29 cellular contexts compared by ENCODE assay signal in the genomic region with DNA sequence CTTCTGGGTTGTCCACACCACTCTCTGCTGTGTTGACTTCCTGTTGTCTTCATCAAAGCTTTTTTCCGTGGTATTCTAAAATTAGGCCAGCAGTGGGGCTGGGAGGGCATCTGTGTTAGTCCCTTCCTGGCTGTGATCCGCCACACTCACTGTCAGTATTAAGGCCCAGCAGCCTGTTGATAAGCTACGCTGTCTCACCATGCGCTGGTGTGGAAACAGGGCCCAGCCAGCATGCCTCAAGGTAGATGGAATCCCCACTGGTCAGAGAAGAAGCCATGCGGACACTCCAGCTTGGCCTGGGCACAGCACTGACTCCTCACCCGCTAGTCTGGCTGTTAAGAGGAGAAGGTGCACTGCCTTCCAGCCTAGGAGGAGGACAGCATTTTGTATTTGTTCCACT. TPM values are rescaled to one million over a fixed set of nuclear protein-coding genes. Genes with fewer than 3 reads are reported as not detected.
DNase-seq lines count a peak whose midpoint lies in the region; ATAC-seq, FAIRE-seq and TF ChIP-seq lines count a peak whose summit lies in the region.
"Had no signal": no experiment of that assay in that cellular context is flagged by ENCODE, and none has a peak within 500 bp of the region (broad histone marks: within the 10 kb centered on the region; RNA-seq: fewer than 3 reads in every experiment).

No MANE protein-coding gene starts in this region.

- peaks cover 15% of the 10 kb centered on the region for H3K36me3 Mint-ChIP-seq in type B pancreatic cell
- H3K36me3 Mint-ChIP-seq: immature natural killer cell had no signal

- H3K9me3 Mint-ChIP-seq in type B pancreatic cell, result no peaks in the 10 kb centered on the region
- H3K9me3 Mint-ChIP-seq: activated T-cell treated with anti-CD3 and anti-CD28 coated beads, Interleukin-2, amount 50 U/mL, for 4 hours; immature natural killer cell; T-helper 2 cell treated with Interferon-gamma antibody and Interleukin-4, amounts not matched to agents 5 μg/mL and 100 μg/mL, for 36 hours had no signal

- no peak overlapping the region for H3K4me3 Mint-ChIP-seq in type B pancreatic cell
- H3K4me3 Mint-ChIP-seq: activated T-cell treated with anti-CD3 and anti-CD28 coated beads, Interleukin-2, amount 50 U/mL, for 4 hours; B cell; immature natural killer cell; T-helper 2 cell treated with Interferon-gamma antibody and Interleukin-4, amounts not matched to agents 5 μg/mL and 100 μg/mL, for 36 hours had no signal

- H3K9me3 ChIP-seq in right lobe of liver (no peaks in the 10 kb centered on the region), HepG2 (ENCODE audit: low read length) (no peaks in the 10 kb centered on the region), ascending aorta (no peaks in the 10 kb centered on the region)
- H3K9me3 ChIP-seq: body of pancreas, MG63, transverse colon had no signal

- intact Hi-C loops in right lobe of liver (cut with DNase I), result no loop called here
- intact Hi-C loops in HepG2 (cut with micrococcal nuclease; ENCODE audit: unreplicated experiment), result no loop called here
- intact Hi-C loops in left ventricle myocardium superior (cut with micrococcal nuclease), result no loop called here
- intact Hi-C loops in ascending aorta (cut with DNase I), result no loop called here

- no peak overlapping the region for H3K4me2 ChIP-seq in HepG2 (ENCODE audit: low read depth, low read length)
- H3K4me2 ChIP-seq: KMS-11 had no signal

- H3K4me1 ChIP-seq in right lobe of liver (no peaks in the 10 kb centered on the region), HepG2 (ENCODE audit: insufficient read depth, low read length) (peaks cover 14% of the 10 kb centered on the region), ascending aorta (no peaks in the 10 kb centered on the region)
- H3K4me1 ChIP-seq: transverse colon had no signal

- DNase-seq in right lobe of liver (no peak), HepG2 (ENCODE audit: low spot score) (no peak), amniotic epithelial cell (ENCODE audit: low read depth) (peak; percentile 57), left ventricle myocardium superior (peak; percentile 59), type B pancreatic cell (ENCODE audit: extremely low spot score, unreplicated experiment) (no peak), dermis blood vessel endothelial cell (no peak), ascending aorta (ENCODE audit: low spot score in 2 of 2) (no peak), kidney tubule cell (ENCODE audit: low spot score) (no peak)
- DNase-seq: ACHN; activated CD4-positive, alpha-beta T cell treated with anti-CD3 and anti-CD28 coated beads, Interleukin-2, amount 50 U/mL, for 1 hour; activated gamma-delta T cell treated with Interleukin-2 at 50 U/mL for 16 hours; activated T-cell treated with anti-CD3 and anti-CD28 coated beads, Interleukin-2, amount 50 U/mL, for 4 hours; body of pancreas; DMS153; effector CD4-positive, alpha-beta T cell; immature natural killer cell; MG63; NCI-H1417; NCI-H2029; NCI-H524; NK-92 treated with Interleukin-12 subunit alpha and Interleukin-12 subunit beta, amount 100 ng/mL, for 24 hours; SIG-M5; stimulated activated CD4-positive, alpha-beta T cell treated with anti-CD3 and anti-CD28 coated beads, Interleukin-4, amount 100 ng/mL, for 24 hours; transverse colon had no signal

- TF ChIP-seq CTCF in right lobe of liver (IDR thresholded peaks at IDR 0.05) (no peak), HepG2 (CRISPR knock-in tag; IDR thresholded peaks at IDR 0.05) (no peak), type B pancreatic cell (conservative IDR thresholded peaks at IDR 0.05) (no peak), ascending aorta (IDR thresholded peaks at IDR 0.05) (no peak)

- TF ChIP-seq RAD21 in HepG2 (CRISPR knock-in tag; IDR thresholded peaks at IDR 0.05), result no peak

- in situ Hi-C loops in HepG2 (cut with HindIII; ENCODE audit: extremely low pct_ligation_motif_present, low pct_unique_long_range_greater_than_20kb), result no loop called here

- H3K9ac ChIP-seq in HepG2 (ENCODE audit: insufficient read depth, low read depth, low read length), result no peak overlapping the region
- H3K9ac ChIP-seq: KMS-11 had no signal

- no peaks in the 10 kb centered on the region for H4K20me1 ChIP-seq in HepG2 (ENCODE audit: insufficient read depth, low read length)

- no peaks in the 10 kb centered on the region for H3K27me3 Mint-ChIP-seq in type B pancreatic cell
- H3K27me3 Mint-ChIP-seq: progenitor cell of endocrine pancreas had no signal

- no peaks in the 10 kb centered on the region for H3K79me2 ChIP-seq in HepG2 (ENCODE audit: insufficient read depth, low read length)

- no TSS peak for BruUV-seq in HepG2 (replicated peaks; lab: Mats Ljungman, UMichigan)

- H3K4me3 ChIP-seq in right lobe of liver, result no peak overlapping the region
- H3K4me3 ChIP-seq in HepG2 (replicated peaks in 1 of 3; ENCODE audit: insufficient read depth in 1 of 3, low read depth in 2 of 3, low read length in 3 of 3), result no peak overlapping the region
- no peak overlapping the region for H3K4me3 ChIP-seq in ascending aorta
- H3K4me3 ChIP-seq: body of pancreas, MG63, transverse colon had no signal

- peaks cover 0 to 4% (median 0%) of the 10 kb centered on the region in 4 donors for H3K36me3 ChIP-seq in right lobe of liver
- H3K36me3 ChIP-seq in HepG2 (replicated peaks in 1 of 2; ENCODE audit: control insufficient read depth in 1 of 2, insufficient read depth in 2 of 2, low read length in 2 of 2), result peaks cover 0 to 2% of the 10 kb centered on the region in 2 experiments; a peak in 2 of 5 replicates
- peaks cover 32 to 43% of the 10 kb centered on the region in 2 donors for H3K36me3 ChIP-seq in ascending aorta
- H3K36me3 ChIP-seq: MG63, transverse colon had no signal

- H3K27ac ChIP-seq in right lobe of liver (no peak overlapping the region), HepG2 (ENCODE audit: extremely low read length, insufficient read depth, low read length) (no peak overlapping the region), ascending aorta (no peak overlapping the region)
- H3K27ac ChIP-seq: body of pancreas, KMS-11, transverse colon had no signal

- peaks cover 4% of the 10 kb centered on the region for H3K4me1 Mint-ChIP-seq in type B pancreatic cell (ENCODE audit: unreplicated experiment)
- H3K4me1 Mint-ChIP-seq: B cell had no signal

- POLR2A ChIA-PET in HepG2 (lab: Yijun Ruan, JAX), result interaction anchor here (1.8 kb wide), 1 partner anchor 14 kb away, joined by 13 read pairs; a partner anchor contains a TSS

- H2AFZ ChIP-seq in HepG2 (ENCODE audit: low read length), result no peak overlapping the region

- TF ChIP-seq POLR2A in right lobe of liver (IDR thresholded peaks at IDR 0.05) (no peak), HepG2 (IDR thresholded peaks at IDR 0.05; ENCODE audit: insufficient read depth in 1 of 2, low read depth in 2 of 2, low read length in 2 of 2) (no peak)

- TF ChIP-seq EP300 in HepG2 (IDR thresholded peaks at IDR 0.05; ENCODE audit: low read depth in 2 of 2, low read length in 2 of 2) (no peak), HepG2 (CRISPR knock-in tag; IDR thresholded peaks at IDR 0.05; ENCODE audit: borderline replicate concordance) (no peak)

- H3K27me3 ChIP-seq in right lobe of liver (no peaks in the 10 kb centered on the region), HepG2 (ENCODE audit: control insufficient read depth in 1 of 2, insufficient read depth in 2 of 2, low read length in 2 of 2) (no peaks in the 10 kb centered on the region), ascending aorta (no peaks in the 10 kb centered on the region)
- H3K27me3 ChIP-seq: body of pancreas, MG63, transverse colon had no signal

- H3K27ac Mint-ChIP-seq in type B pancreatic cell, result peak overlapping the region; percentile 72
- H3K27ac Mint-ChIP-seq: B cell; T-helper 2 cell treated with Interferon-gamma antibody and Interleukin-4, amounts not matched to agents 5 μg/mL and 100 μg/mL, for 36 hours had no signal

- ATAC-seq in right lobe of liver (peak; percentile 11 to 49 (median 30)), HepG2 (no peak), left ventricle myocardium superior (peak; percentile 91)
- ATAC-seq: activated T-cell treated with anti-CD3 and anti-CD28 coated beads, Interleukin-2, amount 50 U/mL, for 4 hours; body of pancreas had no signal

- 88% methylated on average over 4 of the region's 6 CpGs for WGBS in right lobe of liver (ENCODE audit: insufficient coverage, low coverage, low lambda C conversion rate, missing lambda C conversion rate)
- WGBS in HepG2 (ENCODE audit: low lambda C conversion rate), result 86% methylated on average over 6 of the region's 6 CpGs

- CTCF ChIA-PET in HepG2 (lab: Yijun Ruan, JAX; ENCODE audit: low intra/inter-chr PET ratio, low total read pairs), result no interaction called here

- FAIRE-seq in HepG2 (lab: Jason Lieb, UNC), result no peak
- FAIRE-seq: GM12891 had no signal

RNA-seq across cellular contexts. Expression of a gene that starts 11.4 kb away (rescaled TPM):
- 1 to 10 TPM in 4 of 6 experiments, under 1 TPM in 2; 0.64 to 2.3 (median 1.4) TPM for total RNA-seq in right lobe of liver
- 1.9 and 2.1 TPM in 2 replicates for total RNA-seq in HepG2 (2016; rRNA removed; fragmentation: Illumina TruSeq; extraction: Trizol)
- total RNA-seq in HepG2 (2016; cell fraction: cytosol; rRNA removed; fragmentation: Illumina TruSeq; extraction: Trizol; ENCODE audit: low read depth), result 0.62 and 0.81 TPM in 2 replicates
- total RNA-seq in HepG2 (2016; cell fraction: insoluble cytoplasmic fraction; rRNA removed; fragmentation: Illumina TruSeq; extraction: Trizol), result 1.8 and 2.1 TPM in 2 replicates
- total RNA-seq in HepG2 (2016; cell fraction: membrane; rRNA removed; fragmentation: Illumina TruSeq; extraction: Trizol), result 2.5 and 2.7 TPM in 2 replicates
- 1.7 TPM in 2 replicates for total RNA-seq in HepG2 (2016; cell fraction: nucleus; rRNA removed; fragmentation: Illumina TruSeq; extraction: Trizol)
- 1.9 and 2.1 TPM in 2 replicates for polyA plus RNA-seq in HepG2 (2011; rRNA removed)
- polyA plus RNA-seq in HepG2 (2011; cell fraction: cytosol; rRNA removed), result 1.3 and 2.5 TPM in 2 replicates
- 3.2 and 3.4 TPM in 2 replicates for polyA plus RNA-seq in HepG2 (2011; cell fraction: nucleus; rRNA removed)
- 0.63 and 2.1 TPM in 2 replicates for polyA plus RNA-seq in HepG2 (2012)
- 0.72 and 1.0 TPM in 2 replicates for polyA plus RNA-seq in HepG2 (2016; cell fraction: cytosol; fragmentation: Illumina TruSeq; extraction: Trizol; ENCODE audit: low read depth)
- 2.8 and 3.4 TPM in 2 replicates for polyA plus RNA-seq in HepG2 (2016; cell fraction: insoluble cytoplasmic fraction; fragmentation: Illumina TruSeq; extraction: Trizol; ENCODE audit: low read depth)
- 2.1 and 2.5 TPM in 2 replicates for polyA plus RNA-seq in HepG2 (2016; cell fraction: membrane; fragmentation: Illumina TruSeq; extraction: Trizol; ENCODE audit: low read depth)
- polyA plus RNA-seq in HepG2 (2016; cell fraction: nucleus; fragmentation: Illumina TruSeq; extraction: Trizol; ENCODE audit: insufficient read depth, low read depth), result 3.0 and 3.9 TPM in 2 replicates
- 3.6 and 20.5 TPM in 2 replicates for polyA minus RNA-seq in HepG2 (2011; rRNA and poly(A)+ RNA removed; ENCODE audit: low replicate concordance)
- polyA minus RNA-seq in HepG2 (2011; cell fraction: cytosol; rRNA and poly(A)+ RNA removed), result 1.3 and 2.9 TPM in 2 replicates
- polyA minus RNA-seq in HepG2 (2011; cell fraction: nucleus; rRNA and poly(A)+ RNA removed), result 0.50 and 0.90 TPM in 2 replicates
- total RNA-seq in left ventricle myocardium superior, result 18.3 TPM
- total RNA-seq in type B pancreatic cell (ENCODE audit: low replicate concordance), result 34.9 and 96.2 TPM in 2 replicates
- total RNA-seq in dermis blood vessel endothelial cell, result 19.1 and 23.5 TPM in 2 replicates
- 54.7 TPM for total RNA-seq in ascending aorta
- total RNA-seq: B cell had no signal
- polyA plus RNA-seq: immature natural killer cell had no signal

RNA-seq across cellular contexts. Expression of a gene that starts 13.7 kb away (rescaled TPM):
- total RNA-seq in right lobe of liver (100 to 1,000 TPM in 1 of 6 experiments, 10 to 100 TPM in 5; 23.7 to 112 (median 28.1) TPM), HepG2 (2016; rRNA removed; fragmentation: Illumina TruSeq; extraction: Trizol) (68.9 and 101 TPM in 2 replicates), left ventricle myocardium superior (51.5 TPM), type B pancreatic cell (ENCODE audit: low replicate concordance) (27.9 and 28.5 TPM in 2 replicates), dermis blood vessel endothelial cell (24.7 and 35.6 TPM in 2 replicates), ascending aorta (14.5 TPM)
- 22.8 and 26.1 TPM in 2 replicates for total RNA-seq in HepG2 (2016; cell fraction: cytosol; rRNA removed; fragmentation: Illumina TruSeq; extraction: Trizol; ENCODE audit: low read depth)
- 68.9 and 107 TPM in 2 replicates for total RNA-seq in HepG2 (2016; cell fraction: insoluble cytoplasmic fraction; rRNA removed; fragmentation: Illumina TruSeq; extraction: Trizol)
- 25.3 and 26.8 TPM in 2 replicates for total RNA-seq in HepG2 (2016; cell fraction: membrane; rRNA removed; fragmentation: Illumina TruSeq; extraction: Trizol)
- 19.6 and 20.1 TPM in 2 replicates for total RNA-seq in HepG2 (2016; cell fraction: nucleus; rRNA removed; fragmentation: Illumina TruSeq; extraction: Trizol)
- 39.7 and 44.9 TPM in 2 replicates for polyA plus RNA-seq in HepG2 (2011; rRNA removed)
- 48.5 and 51.2 TPM in 2 replicates for polyA plus RNA-seq in HepG2 (2011; cell fraction: cytosol; rRNA removed)
- polyA plus RNA-seq in HepG2 (2011; cell fraction: nucleus; rRNA removed), result 12.5 and 12.9 TPM in 2 replicates
- polyA plus RNA-seq in HepG2 (2012), result 31.5 and 33.0 TPM in 2 replicates
- polyA plus RNA-seq in HepG2 (2016; cell fraction: cytosol; fragmentation: Illumina TruSeq; extraction: Trizol; ENCODE audit: low read depth), result 17.5 and 19.1 TPM in 2 replicates
- 94.5 and 112 TPM in 2 replicates for polyA plus RNA-seq in HepG2 (2016; cell fraction: insoluble cytoplasmic fraction; fragmentation: Illumina TruSeq; extraction: Trizol; ENCODE audit: low read depth)
- 18.1 and 20.4 TPM in 2 replicates for polyA plus RNA-seq in HepG2 (2016; cell fraction: membrane; fragmentation: Illumina TruSeq; extraction: Trizol; ENCODE audit: low read depth)
- 39.1 and 44.7 TPM in 2 replicates for polyA plus RNA-seq in HepG2 (2016; cell fraction: nucleus; fragmentation: Illumina TruSeq; extraction: Trizol; ENCODE audit: insufficient read depth, low read depth)
- 22.4 and 24.3 TPM in 2 replicates for polyA minus RNA-seq in HepG2 (2011; rRNA and poly(A)+ RNA removed; ENCODE audit: low replicate concordance)
- 14.2 and 15.5 TPM in 2 replicates for polyA minus RNA-seq in HepG2 (2011; cell fraction: cytosol; rRNA and poly(A)+ RNA removed)
- 6.1 and 8.4 TPM in 2 replicates for polyA minus RNA-seq in HepG2 (2011; cell fraction: nucleus; rRNA and poly(A)+ RNA removed)

RNA-seq across cellular contexts. Expression of a gene that starts 26.2 kb away (rescaled TPM):
- total RNA-seq in right lobe of liver, result 1 to 10 TPM; 3.5 to 6.6 (median 4.5) TPM
- 1.7 and 2.1 TPM in 2 replicates for total RNA-seq in HepG2 (2016; rRNA removed; fragmentation: Illumina TruSeq; extraction: Trizol)
- total RNA-seq in HepG2 (2016; cell fraction: cytosol; rRNA removed; fragmentation: Illumina TruSeq; extraction: Trizol; ENCODE audit: low read depth), result 0.53 TPM in 1 of 2 replicates, not detected in the other
- 1.7 and 2.0 TPM in 2 replicates for total RNA-seq in HepG2 (2016; cell fraction: insoluble cytoplasmic fraction; rRNA removed; fragmentation: Illumina TruSeq; extraction: Trizol)
- total RNA-seq in HepG2 (2016; cell fraction: membrane; rRNA removed; fragmentation: Illumina TruSeq; extraction: Trizol), result 0.48 and 1.1 TPM in 2 replicates
- 1.4 and 3.5 TPM in 2 replicates for total RNA-seq in HepG2 (2016; cell fraction: nucleus; rRNA removed; fragmentation: Illumina TruSeq; extraction: Trizol)
- 10.6 and 17.1 TPM in 2 replicates for polyA plus RNA-seq in HepG2 (2011; rRNA removed)
- 3.8 and 4.4 TPM in 2 replicates for polyA plus RNA-seq in HepG2 (2011; cell fraction: cytosol; rRNA removed)
- 65.2 and 76.6 TPM in 2 replicates for polyA plus RNA-seq in HepG2 (2011; cell fraction: nucleus; rRNA removed)
- polyA plus RNA-seq in HepG2 (2012), result 6.0 and 18.4 TPM in 2 replicates
- 0.52 and 0.83 TPM in 2 replicates for polyA plus RNA-seq in HepG2 (2016; cell fraction: cytosol; fragmentation: Illumina TruSeq; extraction: Trizol; ENCODE audit: low read depth)
- 2.4 and 3.5 TPM in 2 replicates for polyA plus RNA-seq in HepG2 (2016; cell fraction: insoluble cytoplasmic fraction; fragmentation: Illumina TruSeq; extraction: Trizol; ENCODE audit: low read depth)
- polyA plus RNA-seq in HepG2 (2016; cell fraction: membrane; fragmentation: Illumina TruSeq; extraction: Trizol; ENCODE audit: low read depth), result 1.6 and 1.8 TPM in 2 replicates
- 6.5 and 7.2 TPM in 2 replicates for polyA plus RNA-seq in HepG2 (2016; cell fraction: nucleus; fragmentation: Illumina TruSeq; extraction: Trizol; ENCODE audit: insufficient read depth, low read depth)
- polyA minus RNA-seq in HepG2 (2011; rRNA and poly(A)+ RNA removed; ENCODE audit: low replicate concordance), result 0.19 and 15.2 TPM in 2 replicates
- polyA minus RNA-seq in HepG2 (2011; cell fraction: cytosol; rRNA and poly(A)+ RNA removed), result 2.5 and 3.1 TPM in 2 replicates
- polyA minus RNA-seq in HepG2 (2011; cell fraction: nucleus; rRNA and poly(A)+ RNA removed), result 8.4 and 9.3 TPM in 2 replicates
- 11.2 TPM for total RNA-seq in left ventricle myocardium superior
- total RNA-seq in type B pancreatic cell (ENCODE audit: low replicate concordance), result 36.6 and 106 TPM in 2 replicates
- 53.8 and 65.1 TPM in 2 replicates for total RNA-seq in dermis blood vessel endothelial cell
- 103 TPM for total RNA-seq in ascending aorta

RNA-seq across cellular contexts. Expression of a gene that starts 48.0 kb away (rescaled TPM):
- total RNA-seq in right lobe of liver, result 100 to 1,000 TPM; 145 to 262 (median 179) TPM
- total RNA-seq in HepG2 (2016; rRNA removed; fragmentation: Illumina TruSeq; extraction: Trizol), result 428 and 565 TPM in 2 replicates
- total RNA-seq in HepG2 (2016; cell fraction: cytosol; rRNA removed; fragmentation: Illumina TruSeq; extraction: Trizol; ENCODE audit: low read depth), result 145 and 147 TPM in 2 replicates
- total RNA-seq in HepG2 (2016; cell fraction: insoluble cytoplasmic fraction; rRNA removed; fragmentation: Illumina TruSeq; extraction: Trizol), result 423 and 597 TPM in 2 replicates
- 127 and 132 TPM in 2 replicates for total RNA-seq in HepG2 (2016; cell fraction: membrane; rRNA removed; fragmentation: Illumina TruSeq; extraction: Trizol)
- 130 and 138 TPM in 2 replicates for total RNA-seq in HepG2 (2016; cell fraction: nucleus; rRNA removed; fragmentation: Illumina TruSeq; extraction: Trizol)
- polyA plus RNA-seq in HepG2 (2011; rRNA removed), result 151 and 158 TPM in 2 replicates
- 234 and 269 TPM in 2 replicates for polyA plus RNA-seq in HepG2 (2011; cell fraction: cytosol; rRNA removed)
- 56.2 and 75.0 TPM in 2 replicates for polyA plus RNA-seq in HepG2 (2011; cell fraction: nucleus; rRNA removed)
- 326 and 491 TPM in 2 replicates for polyA plus RNA-seq in HepG2 (2012)
- polyA plus RNA-seq in HepG2 (2016; cell fraction: cytosol; fragmentation: Illumina TruSeq; extraction: Trizol; ENCODE audit: low read depth), result 154 and 165 TPM in 2 replicates
- 570 and 628 TPM in 2 replicates for polyA plus RNA-seq in HepG2 (2016; cell fraction: insoluble cytoplasmic fraction; fragmentation: Illumina TruSeq; extraction: Trizol; ENCODE audit: low read depth)
- polyA plus RNA-seq in HepG2 (2016; cell fraction: membrane; fragmentation: Illumina TruSeq; extraction: Trizol; ENCODE audit: low read depth), result 119 and 124 TPM in 2 replicates
- 239 and 245 TPM in 2 replicates for polyA plus RNA-seq in HepG2 (2016; cell fraction: nucleus; fragmentation: Illumina TruSeq; extraction: Trizol; ENCODE audit: insufficient read depth, low read depth)
- 144 and 283 TPM in 2 replicates for polyA minus RNA-seq in HepG2 (2011; rRNA and poly(A)+ RNA removed; ENCODE audit: low replicate concordance)
- 85.5 and 89.1 TPM in 2 replicates for polyA minus RNA-seq in HepG2 (2011; cell fraction: cytosol; rRNA and poly(A)+ RNA removed)
- 33.7 and 56.1 TPM in 2 replicates for polyA minus RNA-seq in HepG2 (2011; cell fraction: nucleus; rRNA and poly(A)+ RNA removed)
- 937 TPM for total RNA-seq in left ventricle myocardium superior
- 239 and 287 TPM in 2 replicates for total RNA-seq in type B pancreatic cell (ENCODE audit: low replicate concordance)
- total RNA-seq in dermis blood vessel endothelial cell, result 214 and 256 TPM in 2 replicates
- 133 TPM for total RNA-seq in ascending aorta

RNA-seq across cellular contexts. Expression of a gene that starts 48.2 kb away (rescaled TPM):
- total RNA-seq in right lobe of liver, result 10 to 100 TPM in 1 of 6 experiments, 1 to 10 TPM in 5; 7.2 to 10.3 (median 8.1) TPM
- 27.5 and 28.3 TPM in 2 replicates for total RNA-seq in HepG2 (2016; rRNA removed; fragmentation: Illumina TruSeq; extraction: Trizol)
- total RNA-seq in HepG2 (2016; cell fraction: cytosol; rRNA removed; fragmentation: Illumina TruSeq; extraction: Trizol; ENCODE audit: low read depth), result 3.8 and 5.6 TPM in 2 replicates
- 24.3 and 26.6 TPM in 2 replicates for total RNA-seq in HepG2 (2016; cell fraction: insoluble cytoplasmic fraction; rRNA removed; fragmentation: Illumina TruSeq; extraction: Trizol)
- total RNA-seq in HepG2 (2016; cell fraction: membrane; rRNA removed; fragmentation: Illumina TruSeq; extraction: Trizol), result 15.3 and 15.8 TPM in 2 replicates
- 16.1 TPM in 2 replicates for total RNA-seq in HepG2 (2016; cell fraction: nucleus; rRNA removed; fragmentation: Illumina TruSeq; extraction: Trizol)
- 32.6 and 35.2 TPM in 2 replicates for polyA plus RNA-seq in HepG2 (2011; rRNA removed)
- 26.2 and 29.9 TPM in 2 replicates for polyA plus RNA-seq in HepG2 (2011; cell fraction: cytosol; rRNA removed)
- 26.6 and 29.2 TPM in 2 replicates for polyA plus RNA-seq in HepG2 (2011; cell fraction: nucleus; rRNA removed)
- 15.9 and 21.3 TPM in 2 replicates for polyA plus RNA-seq in HepG2 (2012)
- 2.8 and 2.9 TPM in 2 replicates for polyA plus RNA-seq in HepG2 (2016; cell fraction: cytosol; fragmentation: Illumina TruSeq; extraction: Trizol; ENCODE audit: low read depth)
- polyA plus RNA-seq in HepG2 (2016; cell fraction: insoluble cytoplasmic fraction; fragmentation: Illumina TruSeq; extraction: Trizol; ENCODE audit: low read depth), result 23.4 and 28.3 TPM in 2 replicates
- 9.8 and 10.2 TPM in 2 replicates for polyA plus RNA-seq in HepG2 (2016; cell fraction: membrane; fragmentation: Illumina TruSeq; extraction: Trizol; ENCODE audit: low read depth)
- polyA plus RNA-seq in HepG2 (2016; cell fraction: nucleus; fragmentation: Illumina TruSeq; extraction: Trizol; ENCODE audit: insufficient read depth, low read depth), result 26.8 and 29.5 TPM in 2 replicates
- polyA minus RNA-seq in HepG2 (2011; rRNA and poly(A)+ RNA removed; ENCODE audit: low replicate concordance), result 25.3 and 27.5 TPM in 2 replicates
- 11.1 and 12.5 TPM in 2 replicates for polyA minus RNA-seq in HepG2 (2011; cell fraction: cytosol; rRNA and poly(A)+ RNA removed)
- 9.7 and 12.8 TPM in 2 replicates for polyA minus RNA-seq in HepG2 (2011; cell fraction: nucleus; rRNA and poly(A)+ RNA removed)
- 24.1 TPM for total RNA-seq in left ventricle myocardium superior
- total RNA-seq in type B pancreatic cell (ENCODE audit: low replicate concordance), result 22.3 and 26.1 TPM in 2 replicates
- total RNA-seq in dermis blood vessel endothelial cell, result 17.4 and 22.8 TPM in 2 replicates
- total RNA-seq in ascending aorta, result 31.4 TPM

Comparison
In these comparisons a context has a peak if more than half of its experiments do, and no peak if none do; other contexts are left out.
1. DNase-seq: peak in amniotic epithelial cell (single experiment) and left ventricle myocardium superior (single experiment); none in right lobe of liver (0 of 3), HepG2 (single experiment), type B pancreatic cell (single experiment), dermis blood vessel endothelial cell (single experiment), ascending aorta (0 of 2) and kidney tubule cell (single experiment).